In the genomic region with DNA sequence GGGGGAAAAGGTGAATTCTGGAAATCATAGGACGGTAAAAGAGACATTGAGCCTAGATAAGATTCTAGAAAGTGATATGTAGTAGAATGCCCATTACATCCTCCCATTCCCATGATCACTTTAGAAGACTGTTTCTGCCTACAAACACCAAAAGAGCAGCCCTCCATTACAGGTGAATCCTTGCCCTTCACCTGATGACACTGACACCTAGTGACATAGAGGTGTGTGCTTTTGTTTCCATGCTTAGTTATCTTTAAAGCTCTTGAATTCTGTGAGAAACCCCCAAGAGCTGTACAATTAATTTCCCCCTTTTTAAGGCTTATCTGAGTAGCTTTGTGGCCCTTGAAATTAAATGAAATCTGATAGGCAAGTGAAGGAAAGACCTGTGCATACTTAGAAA, we compare ENCODE assay signal across 27 cellular contexts.
"Had no signal": no experiment of that assay in that cellular context is flagged by ENCODE, and none has a peak within 500 bp of the region (broad histone marks: within the 10 kb centered on the region; RNA-seq: fewer than 3 reads in every experiment).

No MANE protein-coding gene starts in this region.

- DNase-seq: activated B cell treated with CpG ODN at 0.5 μM for 24 hours; activated CD4-positive, alpha-beta T cell treated with anti-CD3 and anti-CD28 coated beads for 1 hour; activated CD4-positive, alpha-beta T cell treated with anti-CD3 and anti-CD28 coated beads, Interleukin-2, amount 10 ng/mL, durations not matched to agents 24 days and 14 days; activated CD4-positive, alpha-beta T cell treated with anti-CD3 and anti-CD28 coated beads, Interleukin-2, amount 50 U/mL, for 48 hours; activated CD8-positive, alpha-beta memory T cell treated with anti-CD3 and anti-CD28 coated beads for 24 hours; activated effector memory CD4-positive, alpha-beta T cell treated with anti-CD3 and anti-CD28 coated beads, Interleukin-2, amount 50 U/mL, for 16 hours; activated naive CD4-positive, alpha-beta T cell treated with anti-CD3 and anti-CD28 coated beads for 36 hours; activated T-cell treated with anti-CD3 and anti-CD28 coated beads, Interleukin-2, amount 50 U/mL, for 4 hours; amygdala; MG63; MV-4-11; NCI-H1092 treated with DMSO at 0.1 percent for 48 hours; NCI-H1417 treated with DMSO at 0.1 percent for 48 hours; NCI-H187; NCI-H2081; NCI-H2171 treated with DMSO at 0.1 percent for 48 hours; NCI-H226; NCI-H526 treated with DMSO at 0.1 percent for 48 hours; NCI-H82; PC-9; SIG-M5; T-helper 17 cell; T-helper 9 cell had no signal

- H2AFZ ChIP-seq: PC-9 had no signal

- H3K36me3 Mint-ChIP-seq: activated naive CD8-positive, alpha-beta T cell; brain had no signal

- H3K4me3 ChIP-seq: MG63, PC-9 had no signal

- H3K4me2 ChIP-seq: KMS-11, PC-9 had no signal

- ATAC-seq: activated T-cell treated with anti-CD3 and anti-CD28 coated beads, Interleukin-2, amount 50 U/mL, for 4 hours; T-helper 17 cell had no signal

- H3K4me3 Mint-ChIP-seq: activated B cell treated with CpG ODN at 0.5 μM for 24 hours; activated CD4-positive, alpha-beta T cell treated with anti-CD3 and anti-CD28 coated beads, Interleukin-2, amount 10 ng/mL, durations not matched to agents 24 days and 14 days; activated naive CD4-positive, alpha-beta T cell treated with anti-CD3 and anti-CD28 coated beads for 36 hours; activated naive CD8-positive, alpha-beta T cell; activated T-cell treated with anti-CD3 and anti-CD28 coated beads, Interleukin-2, amount 50 U/mL, for 4 hours; brain; central memory CD8-positive, alpha-beta T cell; T-helper 17 cell had no signal

- H3K36me3 ChIP-seq: MG63 had no signal

- H3K27me3 Mint-ChIP-seq: activated naive CD8-positive, alpha-beta T cell had no signal

- H3K27ac ChIP-seq: KMS-11, PC-9 had no signal

- H3K9me3 Mint-ChIP-seq: activated B cell treated with CpG ODN at 0.5 μM for 24 hours; activated CD4-positive, alpha-beta T cell treated with anti-CD3 and anti-CD28 coated beads, Interleukin-2, amount 10 ng/mL, durations not matched to agents 24 days and 14 days; activated naive CD4-positive, alpha-beta T cell treated with anti-CD3 and anti-CD28 coated beads for 36 hours; activated T-cell treated with anti-CD3 and anti-CD28 coated beads, Interleukin-2, amount 50 U/mL, for 4 hours; brain; central memory CD8-positive, alpha-beta T cell had no signal

- H3K4me1 Mint-ChIP-seq: activated B cell treated with CpG ODN at 0.5 μM for 24 hours; activated CD4-positive, alpha-beta T cell treated with anti-CD3 and anti-CD28 coated beads, Interleukin-2, amount 10 ng/mL, durations not matched to agents 24 days and 14 days; brain; central memory CD8-positive, alpha-beta T cell had no signal

- H3K9ac ChIP-seq: KMS-11 had no signal

- H3K27ac Mint-ChIP-seq: activated B cell treated with CpG ODN at 0.5 μM for 24 hours; activated CD4-positive, alpha-beta T cell treated with anti-CD3 and anti-CD28 coated beads, Interleukin-2, amount 10 ng/mL, durations not matched to agents 24 days and 14 days; activated naive CD4-positive, alpha-beta T cell treated with anti-CD3 and anti-CD28 coated beads for 36 hours; activated naive CD8-positive, alpha-beta T cell; brain; T-helper 17 cell had no signal
